In the genomic region with DNA sequence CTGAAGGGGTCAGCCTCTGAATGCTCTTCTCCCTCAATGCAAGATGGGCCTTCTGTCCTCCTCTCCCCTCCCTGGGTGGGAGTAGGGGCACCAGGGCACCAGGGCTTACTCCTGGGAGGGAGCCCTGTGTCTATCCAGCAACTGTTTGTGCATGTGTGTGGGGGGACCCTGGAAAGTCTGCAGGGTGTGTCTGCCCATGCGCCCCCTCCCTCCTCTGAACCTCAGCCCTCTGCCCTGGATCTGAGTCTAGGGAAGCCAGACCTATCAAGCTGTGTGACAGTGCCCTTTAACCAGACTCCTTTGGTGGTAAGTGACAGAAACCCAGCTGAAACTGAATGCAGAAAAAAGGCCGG, we compare ENCODE assay signal across 20 cellular contexts.
A peak's percentile ranks its signal among the peaks of the same experiment; 100 is the strongest.
DNase-seq lines count a peak whose midpoint lies in the region; TF ChIP-seq lines count a peak whose summit lies in the region.
"Had no signal": no experiment of that assay in that cellular context is flagged by ENCODE, and none has a peak within 500 bp of the region (broad histone marks: within the 10 kb centered on the region; RNA-seq: fewer than 3 reads in every experiment).

No MANE protein-coding gene starts in this region.

- H3K36me3 ChIP-seq in BLaER1: no peaks in the 10 kb centered on the region
- no peaks in the 10 kb centered on the region; the same call in 1 of the 2 replicates for H3K36me3 ChIP-seq in Karpas-422 (ENCODE audit: insufficient read depth, low read length)
- no peaks in the 10 kb centered on the region for H3K36me3 ChIP-seq in neuronal stem cell (replicated peaks in 1 of 2; ENCODE audit: control insufficient read depth in 2 of 2, insufficient read depth in 2 of 2, low read length in 2 of 2)
- H3K36me3 ChIP-seq in vagina: no peaks in the 10 kb centered on the region
- H3K36me3 ChIP-seq in spleen: no peaks in the 10 kb centered on the region
- H3K36me3 ChIP-seq: BE2C had no signal

- H4K20me1 ChIP-seq in BLaER1 (no peaks in the 10 kb centered on the region), Karpas-422 (ENCODE audit: insufficient read depth, low read depth, low read length) (no peaks in the 10 kb centered on the region)

- no peak for DNase-seq in Karpas-422
- no peak for DNase-seq in neuronal stem cell (ENCODE audit: low spot score)
- DNase-seq in vagina (ENCODE audit: extremely low spot score in 2 of 2): peak; percentile 29 to 43
- no peak for DNase-seq in spleen
- DNase-seq in LoVo (ENCODE audit: low spot score): no peak
- no peak for DNase-seq in activated T-cell treated with anti-CD3 and anti-CD28 coated beads, Interleukin-2, amount 50 U/mL, for 1 hour
- DNase-seq: 8988T; ACHN; AML-193; BE2C; C1 segment of cervical spinal cord; CD4-positive, alpha-beta memory T cell; DMS 273 treated with DMSO at 0.1 percent for 48 hours; DMS79; EL; GDM1; GM23248 had no signal

- no peak overlapping the region for H4K8ac ChIP-seq in neuronal stem cell (ENCODE audit: low read depth, low read length)

- peak overlapping the region; percentile 40 for H2AK5ac ChIP-seq in neuronal stem cell (ENCODE audit: low read depth, low read length)

- H3K9me2 ChIP-seq in Karpas-422 (replicated peaks; ENCODE audit: insufficient read depth, low read length): no peaks in the 10 kb centered on the region

- H2BK12ac ChIP-seq in neuronal stem cell (ENCODE audit: low read length): no peak overlapping the region

- no peak overlapping the region for H2BK120ac ChIP-seq in neuronal stem cell (ENCODE audit: low read depth, low read length)

- H3K27ac ChIP-seq in BLaER1 (no peak overlapping the region), Karpas-422 (ENCODE audit: low read length) (peak overlapping the region; percentile 97), neuronal stem cell (replicated peaks; ENCODE audit: low read length) (no peak overlapping the region), vagina (no peak overlapping the region), spleen (no peak overlapping the region)
- H3K27ac ChIP-seq: A549, GM23248 had no signal

- H3K9me3 ChIP-seq in BLaER1: no peaks in the 10 kb centered on the region
- H3K9me3 ChIP-seq in Karpas-422 (ENCODE audit: low read length): no peaks in the 10 kb centered on the region
- H3K9me3 ChIP-seq in neuronal stem cell (replicated peaks in 1 of 2; ENCODE audit: control insufficient read depth in 2 of 2, insufficient read depth in 1 of 2, low read depth in 1 of 2, low read length in 2 of 2): no peaks in the 10 kb centered on the region
- H3K9me3 ChIP-seq in vagina: no peaks in the 10 kb centered on the region
- H3K9me3 ChIP-seq in spleen: peaks cover 0 to 5% (median 0%) of the 10 kb centered on the region in 8 donors
- H3K9me3 ChIP-seq: A549, BE2C had no signal

- TF ChIP-seq POLR2A in vagina (IDR thresholded peaks at IDR 0.05) (no peak), spleen (IDR thresholded peaks at IDR 0.05) (no peak)

- H3K79me1 ChIP-seq in neuronal stem cell (ENCODE audit: low read depth, low read length): no peaks in the 10 kb centered on the region

- H2BK5ac ChIP-seq in neuronal stem cell (ENCODE audit: low read length): no peak overlapping the region

- no CpG with 5 or more reads among the region's 2 CpGs for WGBS in neuronal stem cell (ENCODE audit: extremely low coverage in 2 of 2, insufficient read length in 2 of 2, insufficient replicate concordance in 1 of 2), 2 donors
- 90 to 100% (median 94%) methylated on average over 2 of the region's 2 CpGs for WGBS in spleen, 5 donors

- H3K9ac ChIP-seq in BLaER1 (no peak overlapping the region), Karpas-422 (ENCODE audit: low read length) (peak overlapping the region; percentile 71), neuronal stem cell (ENCODE audit: low read depth, low read length, poor library complexity) (no peak overlapping the region)
- H3K9ac ChIP-seq: GM23248 had no signal

- H3K18ac ChIP-seq in neuronal stem cell (ENCODE audit: low read length): no peak overlapping the region

- H3K79me2 ChIP-seq in Karpas-422 (ENCODE audit: low read length): no peaks in the 10 kb centered on the region

- no peak for TF ChIP-seq CTCF in vagina (IDR thresholded peaks at IDR 0.05)
- no peak for TF ChIP-seq CTCF in spleen (IDR thresholded peaks at IDR 0.05 in 8 of 11, conservative IDR thresholded peaks at IDR 0.05 in 3 of 11)

- no peak overlapping the region for H3K23ac ChIP-seq in neuronal stem cell (ENCODE audit: low read depth, low read length, poor library complexity)

- H3K4me3 ChIP-seq in BLaER1 (no peak overlapping the region), Karpas-422 (ENCODE audit: low read length) (peak overlapping the region; percentile 42), neuronal stem cell (ENCODE audit: low read length in 2 of 2) (no peak overlapping the region), vagina (no peak overlapping the region), spleen (no peak overlapping the region)
- H3K4me3 ChIP-seq: A549, GM12878, GM23248 had no signal

- no peak overlapping the region for H4K91ac ChIP-seq in neuronal stem cell (ENCODE audit: low read depth, low read length, poor library complexity)

- no peak overlapping the region for H2BK15ac ChIP-seq in neuronal stem cell (ENCODE audit: low read length)

- no peak overlapping the region for H3K14ac ChIP-seq in neuronal stem cell (ENCODE audit: low read length)

- H3K27me3 ChIP-seq in BLaER1: no peaks in the 10 kb centered on the region
- no peaks in the 10 kb centered on the region for H3K27me3 ChIP-seq in Karpas-422 (ENCODE audit: low read length)
- H3K27me3 ChIP-seq in neuronal stem cell (ENCODE audit: control insufficient read depth in 3 of 3, insufficient read depth in 3 of 3, low read depth in 1 of 3, low read length in 3 of 3): peaks cover 0 to 8% (median 0%) of the 10 kb centered on the region in 3 experiments
- H3K27me3 ChIP-seq in vagina: no peaks in the 10 kb centered on the region
- H3K27me3 ChIP-seq in spleen (replicated peaks in 1 of 7): peaks cover 0 to 43% (median 0%) of the 10 kb centered on the region in 7 donors
- H3K27me3 ChIP-seq: BE2C had no signal

- H3K4me1 ChIP-seq in BLaER1 (0 out of 2 replicates have a peak, but pooled peaks cover 7% of the 10 kb centered on the region), Karpas-422 (ENCODE audit: low read length) (peaks cover 92% of the 10 kb centered on the region), neuronal stem cell (ENCODE audit: control insufficient read depth in 2 of 2, insufficient read depth in 1 of 2, low read depth in 1 of 2, low read length in 2 of 2) (no peaks in the 10 kb centered on the region), vagina (no peaks in the 10 kb centered on the region), spleen (peaks cover 0 to 5% (median 0%) of the 10 kb centered on the region in 6 donors)
- H3K4me1 ChIP-seq: A549 had no signal

- no peak overlapping the region for H3K4ac ChIP-seq in neuronal stem cell (ENCODE audit: low read length)

- H2AFZ ChIP-seq in Karpas-422 (ENCODE audit: low read length): no peak overlapping the region
- H2AFZ ChIP-seq in neuronal stem cell (ENCODE audit: low read length): no peak overlapping the region
- H2AFZ ChIP-seq: GM23248 had no signal

- H3K4me2 ChIP-seq in BLaER1 (peak overlapping the region; percentile 14; the same call in 1 of the 2 replicates), Karpas-422 (ENCODE audit: low read depth, low read length, poor library complexity, severe bottlenecking) (peak overlapping the region; percentile 61), neuronal stem cell (ENCODE audit: insufficient read depth, low read length, poor library complexity, severe bottlenecking) (no peak overlapping the region)
- H3K4me2 ChIP-seq: A549 had no signal

- intact Hi-C loops in vagina (cut with DNase I): no loop called here
- intact Hi-C loops in spleen (cut with DNase I; ENCODE audit: low total_unique reads): no loop called here

Comparison
In these comparisons a context has a peak if more than half of its experiments do, and no peak if none do; other contexts are left out.
1. DNase-seq: peak in vagina (2 of 2); none in Karpas-422 (single experiment), neuronal stem cell (single experiment), spleen (single experiment), LoVo (single experiment) and activated T-cell treated with anti-CD3 and anti-CD28 coated beads, Interleukin-2, amount 50 U/mL, for 1 hour (single experiment).